In genomic region chr15:95448531-95449210, GRCh38 we compare ENCODE assay signal across 1 cellular context.
TF ChIP-seq lines count a peak whose summit lies in the region.

No MANE protein-coding gene starts in this region.

TF ChIP-seq in WTC11, 78 proteins besides CTCF, POLR2A, EP300 and RAD21 (continued from another document):
- no peak for TF ChIP-seq ATF6 (CRISPR knock-in tag; IDR thresholded peaks at IDR 0.05)
- TF ChIP-seq JUN (CRISPR knock-in tag; IDR thresholded peaks at IDR 0.05), result no peak
- no peak for TF ChIP-seq GTF2I (CRISPR knock-in tag; conservative IDR thresholded peaks at IDR 0.05)
- TF ChIP-seq, protein P1, sequence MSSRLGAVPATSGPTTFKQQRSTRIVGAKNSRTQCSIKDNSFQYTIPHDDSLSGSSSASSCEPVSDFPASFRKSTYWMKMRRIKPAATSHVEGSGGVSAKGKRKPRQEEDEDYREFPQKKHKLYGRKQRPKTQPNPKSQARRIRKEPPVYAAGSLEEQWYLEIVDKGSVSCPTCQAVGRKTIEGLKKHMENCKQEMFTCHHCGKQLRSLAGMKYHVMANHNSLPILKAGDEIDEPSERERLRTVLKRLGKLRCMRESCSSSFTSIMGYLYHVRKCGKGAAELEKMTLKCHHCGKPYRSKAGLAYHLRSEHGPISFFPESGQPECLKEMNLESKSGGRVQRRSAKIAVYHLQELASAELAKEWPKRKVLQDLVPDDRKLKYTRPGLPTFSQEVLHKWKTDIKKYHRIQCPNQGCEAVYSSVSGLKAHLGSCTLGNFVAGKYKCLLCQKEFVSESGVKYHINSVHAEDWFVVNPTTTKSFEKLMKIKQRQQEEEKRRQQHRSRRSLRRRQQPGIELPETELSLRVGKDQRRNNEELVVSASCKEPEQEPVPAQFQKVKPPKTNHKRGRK (CRISPR knock-in tag; IDR thresholded peaks at IDR 0.05; ENCODE audit: borderline replicate concordance), result no peak
- TF ChIP-seq EMX1 (CRISPR knock-in tag; IDR thresholded peaks at IDR 0.05), result no peak
- TF ChIP-seq, protein P2, sequence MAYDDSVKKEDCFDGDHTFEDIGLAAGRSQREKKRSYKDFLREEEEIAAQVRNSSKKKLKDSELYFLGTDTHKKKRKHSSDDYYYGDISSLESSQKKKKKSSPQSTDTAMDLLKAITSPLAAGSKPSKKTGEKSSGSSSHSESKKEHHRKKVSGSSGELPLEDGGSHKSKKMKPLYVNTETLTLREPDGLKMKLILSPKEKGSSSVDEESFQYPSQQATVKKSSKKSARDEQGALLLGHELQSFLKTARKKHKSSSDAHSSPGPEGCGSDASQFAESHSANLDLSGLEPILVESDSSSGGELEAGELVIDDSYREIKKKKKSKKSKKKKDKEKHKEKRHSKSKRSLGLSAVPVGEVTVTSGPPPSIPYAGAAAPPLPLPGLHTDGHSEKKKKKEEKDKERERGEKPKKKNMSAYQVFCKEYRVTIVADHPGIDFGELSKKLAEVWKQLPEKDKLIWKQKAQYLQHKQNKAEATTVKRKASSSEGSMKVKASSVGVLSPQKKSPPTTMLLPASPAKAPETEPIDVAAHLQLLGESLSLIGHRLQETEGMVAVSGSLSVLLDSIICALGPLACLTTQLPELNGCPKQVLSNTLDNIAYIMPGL (CRISPR knock-in tag; IDR thresholded peaks at IDR 0.05), result no peak
- TF ChIP-seq ZNF263 (CRISPR knock-in tag; IDR thresholded peaks at IDR 0.05; ENCODE audit: low read depth), result no peak
- TF ChIP-seq SP1 (CRISPR knock-in tag; conservative IDR thresholded peaks at IDR 0.05), result no peak
- no peak for TF ChIP-seq SMAD3 (CRISPR knock-in tag; IDR thresholded peaks at IDR 0.05; ENCODE audit: borderline replicate concordance)
- no peak for TF ChIP-seq ZNF396 (CRISPR knock-in tag; IDR thresholded peaks at IDR 0.05; ENCODE audit: borderline replicate concordance)
